Comparison of ENCODE assay signal across 25 cellular contexts in the genomic region with DNA sequence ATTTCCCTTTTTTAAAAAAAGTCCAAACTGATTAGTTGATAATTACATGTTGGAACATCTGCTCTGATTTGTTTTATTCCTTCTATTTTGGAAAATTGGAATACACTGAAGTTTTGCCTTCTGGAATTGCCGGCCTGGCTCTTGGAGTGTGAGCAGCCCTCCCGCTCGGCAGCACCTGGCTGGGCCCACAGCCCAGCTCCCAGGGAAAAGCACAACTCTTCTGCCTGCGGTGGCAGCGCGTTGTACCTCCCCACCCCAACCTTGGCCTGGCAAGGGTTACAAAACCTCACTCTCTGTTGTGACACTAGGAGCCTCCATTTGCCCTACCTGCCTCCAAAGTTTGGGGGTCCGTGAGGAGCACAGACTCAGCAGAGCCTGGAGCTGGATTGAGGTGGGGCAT.
"Had no signal": no experiment of that assay in that cellular context is flagged by ENCODE, and none has a peak within 500 bp of the region (broad histone marks: within the 10 kb centered on the region; RNA-seq: fewer than 3 reads in every experiment).

No MANE protein-coding gene starts in this region.

- H2AFZ ChIP-seq: hepatocyte had no signal

- H3K4me2 ChIP-seq: hepatocyte had no signal

- H3K27me3 ChIP-seq: ascending aorta, colonic mucosa, foreskin keratinocyte, gastrocnemius medialis had no signal

- FAIRE-seq: bronchial epithelial cell had no signal

- H3K79me2 ChIP-seq: hepatocyte had no signal

- H3K4me1 Mint-ChIP-seq: activated B cell treated with CpG ODN at 0.5 μM for 24 hours; activated CD4-positive, alpha-beta memory T cell treated with anti-CD3 and anti-CD28 coated beads, Interleukin-2, amount 10 ng/mL, durations not matched to agents 7 days and 5 days; activated naive CD4-positive, alpha-beta T cell treated with anti-CD3 and anti-CD28 coated beads, Interleukin-2, amount 10 ng/mL, durations not matched to agents 7 days and 5 days; activated naive CD8-positive, alpha-beta T cell treated with anti-CD3 and anti-CD28 coated beads, Interleukin-2, amount 10 ng/mL, durations not matched to agents 7 days and 5 days had no signal

- H3K27me3 Mint-ChIP-seq: activated B cell treated with CpG ODN at 0.5 μM for 24 hours; activated CD4-positive, alpha-beta memory T cell treated with anti-CD3 and anti-CD28 coated beads, Interleukin-2, amount 10 ng/mL, durations not matched to agents 7 days and 5 days; activated naive CD4-positive, alpha-beta T cell treated with anti-CD3 and anti-CD28 coated beads, Interleukin-2, amount 10 ng/mL, durations not matched to agents 7 days and 5 days; activated naive CD8-positive, alpha-beta T cell treated with anti-CD3 and anti-CD28 coated beads, Interleukin-2, amount 10 ng/mL, durations not matched to agents 7 days and 5 days had no signal

- H3K9me3 Mint-ChIP-seq: activated CD4-positive, alpha-beta memory T cell treated with anti-CD3 and anti-CD28 coated beads, Interleukin-2, amount 10 ng/mL, durations not matched to agents 7 days and 5 days; activated naive CD4-positive, alpha-beta T cell treated with anti-CD3 and anti-CD28 coated beads, Interleukin-2, amount 10 ng/mL, durations not matched to agents 7 days and 5 days; activated naive CD8-positive, alpha-beta T cell treated with anti-CD3 and anti-CD28 coated beads, Interleukin-2, amount 10 ng/mL, durations not matched to agents 7 days and 5 days; activated T-cell treated with anti-CD3 and anti-CD28 coated beads, Interleukin-2, amount 50 U/mL, for 24 hours; T-helper 1 cell treated with Interleukin-12 subunit alpha and Interleukin-12 subunit beta and Interleukin-4 antibody, amounts not matched to agents 30 μg/mL and 1 μg/mL, for 36 hours had no signal

- H3K27ac Mint-ChIP-seq: activated B cell treated with CpG ODN at 0.5 μM for 24 hours; activated CD4-positive, alpha-beta memory T cell treated with anti-CD3 and anti-CD28 coated beads, Interleukin-2, amount 10 ng/mL, durations not matched to agents 7 days and 5 days; activated naive CD4-positive, alpha-beta T cell treated with anti-CD3 and anti-CD28 coated beads, Interleukin-2, amount 10 ng/mL, durations not matched to agents 7 days and 5 days; activated naive CD4-positive, alpha-beta T cell treated with anti-CD3 and anti-CD28 coated beads, Interleukin-2, amount 50 U/mL, for 72 hours; activated naive CD8-positive, alpha-beta T cell treated with anti-CD3 and anti-CD28 coated beads, Interleukin-2, amount 10 ng/mL, durations not matched to agents 7 days and 5 days; activated T-cell treated with anti-CD3 and anti-CD28 coated beads, Interleukin-2, amount 50 U/mL, for 24 hours; activated T-cell treated with anti-CD3 and anti-CD28 coated beads, Interleukin-2, amount 50 U/mL, for 72 hours; T-helper 1 cell treated with Interleukin-12 subunit alpha and Interleukin-12 subunit beta and Interleukin-4 antibody, amounts not matched to agents 30 μg/mL and 1 μg/mL, for 36 hours had no signal

- H3K27ac ChIP-seq: ascending aorta, colonic mucosa, foreskin keratinocyte, gastrocnemius medialis, heart right ventricle had no signal

- H3K36me3 Mint-ChIP-seq: activated naive CD4-positive, alpha-beta T cell treated with anti-CD3 and anti-CD28 coated beads, Interleukin-2, amount 10 ng/mL, durations not matched to agents 7 days and 5 days; activated naive CD4-positive, alpha-beta T cell treated with anti-CD3 and anti-CD28 coated beads, Interleukin-2, amount 50 U/mL, for 72 hours; activated naive CD8-positive, alpha-beta T cell treated with anti-CD3 and anti-CD28 coated beads, Interleukin-2, amount 10 ng/mL, durations not matched to agents 7 days and 5 days; brain had no signal

- H3K4me3 ChIP-seq: ascending aorta, colonic mucosa, gastrocnemius medialis, heart right ventricle, hepatocyte had no signal

- H3K4me1 ChIP-seq: ascending aorta, colonic mucosa, foreskin keratinocyte, gastrocnemius medialis, heart right ventricle had no signal

- H3K9me3 ChIP-seq: ascending aorta, colonic mucosa, gastrocnemius medialis had no signal

- H3K4me3 Mint-ChIP-seq: activated B cell treated with CpG ODN at 0.5 μM for 24 hours; activated CD4-positive, alpha-beta memory T cell treated with anti-CD3 and anti-CD28 coated beads, Interleukin-2, amount 10 ng/mL, durations not matched to agents 7 days and 5 days; activated naive CD4-positive, alpha-beta T cell treated with anti-CD3 and anti-CD28 coated beads, Interleukin-2, amount 10 ng/mL, durations not matched to agents 7 days and 5 days; activated naive CD8-positive, alpha-beta T cell treated with anti-CD3 and anti-CD28 coated beads, Interleukin-2, amount 10 ng/mL, durations not matched to agents 7 days and 5 days; activated T-cell treated with anti-CD3 and anti-CD28 coated beads, Interleukin-2, amount 50 U/mL, for 24 hours; activated T-cell treated with anti-CD3 and anti-CD28 coated beads, Interleukin-2, amount 50 U/mL, for 72 hours; brain; T-helper 1 cell treated with Interleukin-12 subunit alpha and Interleukin-12 subunit beta and Interleukin-4 antibody, amounts not matched to agents 30 μg/mL and 1 μg/mL, for 36 hours had no signal

- DNase-seq: activated B cell treated with CpG ODN at 0.5 μM for 24 hours; activated CD4-positive, alpha-beta memory T cell treated with anti-CD3 and anti-CD28 coated beads, Interleukin-2, amount 10 ng/mL, durations not matched to agents 7 days and 5 days; activated CD4-positive, alpha-beta T cell treated with anti-CD3 and anti-CD28 coated beads for 48 hours; activated CD4-positive, alpha-beta T cell treated with anti-CD3 and anti-CD28 coated beads, Interleukin-2, amount 50 U/mL, for 4 hours; activated CD8-positive, alpha-beta memory T cell treated with anti-CD3 and anti-CD28 coated beads, Interleukin-2, amount 50 U/mL, for 48 hours; activated gamma-delta T cell; activated naive CD4-positive, alpha-beta T cell; activated naive CD4-positive, alpha-beta T cell treated with anti-CD3 and anti-CD28 coated beads, Interleukin-2, amount 10 ng/mL, durations not matched to agents 7 days and 5 days; activated naive CD8-positive, alpha-beta T cell treated with anti-CD3 and anti-CD28 coated beads, Interleukin-2, amount 10 ng/mL, durations not matched to agents 7 days and 5 days; activated T-cell treated with anti-CD3 and anti-CD28 coated beads for 4 hours; activated T-cell treated with anti-CD3 and anti-CD28 coated beads, Interleukin-2, amount 50 U/mL, for 24 hours; activated T-cell treated with anti-CD3 and anti-CD28 coated beads, Interleukin-2, amount 50 U/mL, for 72 hours; cerebellar nuclear complex; colonic mucosa; effector CD8-positive, alpha-beta T cell; heart right ventricle; T1000 had no signal

- H3K36me3 ChIP-seq: ascending aorta, colonic mucosa, gastrocnemius medialis, heart right ventricle had no signal
